In the genomic region with DNA sequence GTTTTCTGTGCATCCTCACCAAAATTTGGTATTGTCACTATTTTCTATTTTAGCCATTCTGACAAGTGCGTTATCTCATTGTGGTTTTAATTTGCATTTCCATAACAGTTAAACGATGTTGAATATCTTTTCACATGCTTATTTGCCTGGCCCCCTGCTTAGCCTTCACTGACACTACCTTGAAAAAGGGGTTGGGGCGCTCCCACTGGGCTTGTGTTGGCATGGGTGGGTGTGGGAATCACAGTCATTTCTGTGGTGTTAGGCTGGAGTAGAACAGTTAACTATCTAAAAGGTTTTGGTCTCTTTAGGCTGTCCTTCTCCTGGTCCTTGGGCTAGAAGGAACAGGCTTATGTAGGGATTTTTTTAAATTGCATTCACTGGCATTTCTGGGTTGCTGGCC, we compare ENCODE assay signal across 18 cellular contexts.
DNase-seq lines count a peak whose midpoint lies in the region; ATAC-seq, FAIRE-seq and TF ChIP-seq lines count a peak whose summit lies in the region.
"Had no signal": no experiment of that assay in that cellular context is flagged by ENCODE, and none has a peak within 500 bp of the region (broad histone marks: within the 10 kb centered on the region; RNA-seq: fewer than 3 reads in every experiment).

No MANE protein-coding gene starts in this region.

- H2BK15ac ChIP-seq in H9 (ENCODE audit: low read depth, low read length) = no peak overlapping the region
- no peak overlapping the region for H2BK15ac ChIP-seq in H1 (ENCODE audit: low read length)

- TF ChIP-seq RAD21 in H1 (IDR thresholded peaks at IDR 0.05 in 1 of 2, conservative IDR thresholded peaks at IDR 0.05 in 1 of 2; ENCODE audit: low read depth in 2 of 2, low read length in 2 of 2) = no peak

- no peak overlapping the region for H3K23ac ChIP-seq in H9 (ENCODE audit: insufficient read length, low read depth, low read length)
- no peak overlapping the region for H3K23ac ChIP-seq in H1 (ENCODE audit: insufficient read length)

- no peak overlapping the region for H2BK5ac ChIP-seq in H9 (ENCODE audit: insufficient read length, low read length)
- H2BK5ac ChIP-seq in H1 (ENCODE audit: low read depth, low read length) = no peak overlapping the region

- no peaks in the 10 kb centered on the region for H3K79me2 ChIP-seq in H9 (ENCODE audit: insufficient read depth, low read length)
- no peaks in the 10 kb centered on the region for H3K79me2 ChIP-seq in Karpas-422 (ENCODE audit: low read length)
- no peaks in the 10 kb centered on the region for H3K79me2 ChIP-seq in H1 (ENCODE audit: control insufficient read depth in 1 of 2, insufficient read depth in 2 of 2, low read length in 2 of 2)

- CTCF ChIA-PET in H1 (lab: Charles Lee; ENCODE audit: partially characterized antibody) = no interaction called here

- H3K4me1 ChIP-seq in H9 (ENCODE audit: insufficient read depth, low read length) (peaks cover 7% of the 10 kb centered on the region; the same call in 1 of the 2 replicates), Karpas-422 (ENCODE audit: low read length) (peaks cover 6% of the 10 kb centered on the region), H1 (replicated peaks in 1 of 4; ENCODE audit: control insufficient read depth in 3 of 4, insufficient read depth in 4 of 4, low read length in 3 of 4) (peaks cover 2 to 15% (median 11%) of the 10 kb centered on the region in 4 experiments; a peak in 5 of 7 replicates), iPS-20b (ENCODE audit: insufficient read depth, low read length) (peaks cover 34% of the 10 kb centered on the region)
- H3K4me1 ChIP-seq: BLaER1 treated with 17β-estradiol and CSF1 and Interleukin-3, amounts not matched to agents 10 nM and 100 nM had no signal

- H3K9ac ChIP-seq in H9 (ENCODE audit: extremely low read depth, insufficient read length, low read length) (no peak overlapping the region), Karpas-422 (ENCODE audit: low read length) (no peak overlapping the region), H1 (replicated peaks in 1 of 4; ENCODE audit: extremely low read depth in 1 of 4, low read depth in 3 of 4, low read length in 3 of 4) (no peak overlapping the region), iPS-20b (ENCODE audit: low read depth, low read length) (0 out of 2 replicates have a peak overlapping the region, but pooled peaks have one; percentile 21)
- H3K9ac ChIP-seq: BLaER1 treated with 17β-estradiol and CSF1 and Interleukin-3, amounts not matched to agents 10 nM and 100 nM had no signal

- peak overlapping the region in 1 of 2 experiments; percentile 33; a peak in 2 of 5 replicates for H3K4me3 Mint-ChIP-seq in H9
- H3K4me3 Mint-ChIP-seq: B cell; CD8-positive, alpha-beta T cell had no signal

- TF ChIP-seq CTCF in H9 (conservative IDR thresholded peaks at IDR 0.05) = no peak
- TF ChIP-seq CTCF in H1 (IDR thresholded peaks at IDR 0.05; ENCODE audit: control extremely low read depth in 1 of 3, insufficient read depth in 1 of 3, low read depth in 1 of 3, low read length in 3 of 3) = no peak

- H2BK120ac ChIP-seq in H9 (ENCODE audit: low read depth, low read length, poor library complexity, severe bottlenecking) (no peak overlapping the region), H1 (replicated peaks; ENCODE audit: low read depth, low read length) (no peak overlapping the region)

- peaks cover 32 to 35% of the 10 kb centered on the region in 2 experiments for H3K4me1 Mint-ChIP-seq in H9
- H3K4me1 Mint-ChIP-seq: B cell had no signal

- peak overlapping the region in 2 of 3 experiments; percentile 9 to 60; a peak in 1 of 7 replicates for H3K27ac Mint-ChIP-seq in H9
- H3K27ac Mint-ChIP-seq: B cell; CD8-positive, alpha-beta T cell had no signal

- POLR2A ChIA-PET in H1 (lab: Charles Lee; ENCODE audit: partially characterized antibody) = interaction anchor here (0.6 to 2.5 kb wide), 3 partner anchors 89 to 94 kb away, joined by 3 to 7 read pairs (median 3); no protein-coding TSS in a partner anchor

- H4K20me1 ChIP-seq in H9 (ENCODE audit: control insufficient read depth, insufficient read depth, insufficient read length) (no peaks in the 10 kb centered on the region), Karpas-422 (ENCODE audit: insufficient read depth, low read depth, low read length) (no peaks in the 10 kb centered on the region), H1 (replicated peaks in 1 of 2; ENCODE audit: control insufficient read depth in 1 of 2, insufficient read depth in 2 of 2, low read length in 2 of 2) (no peaks in the 10 kb centered on the region)
- H4K20me1 ChIP-seq: BLaER1 treated with 17β-estradiol and CSF1 and Interleukin-3, amounts not matched to agents 10 nM and 100 nM had no signal

- H3K4me3 ChIP-seq in Karpas-422 (ENCODE audit: low read length) (no peak overlapping the region), H1 (ENCODE audit: extremely low read depth in 1 of 4, insufficient read depth in 2 of 4, low read depth in 3 of 4, low read length in 4 of 4) (peak overlapping the region in 1 of 4 experiments; percentile 32; a peak in 1 of 8 replicates), iPS-20b (ENCODE audit: low read length) (peak overlapping the region; percentile 51)
- H3K4me3 ChIP-seq: BLaER1 treated with 17β-estradiol and CSF1 and Interleukin-3, amounts not matched to agents 10 nM and 100 nM; K562 had no signal

- TF ChIP-seq EP300 in H1 (IDR thresholded peaks at IDR 0.05; ENCODE audit: borderline replicate concordance in 1 of 2, low read depth in 2 of 2, low read length in 2 of 2) = no peak

- H3K14ac ChIP-seq in H9 (ENCODE audit: insufficient read depth, low read length) (no peak overlapping the region), H1 (ENCODE audit: insufficient read length) (no peak overlapping the region)

- H3K4ac ChIP-seq in H9 (ENCODE audit: low read depth, low read length) (no peak overlapping the region), H1 (replicated peaks; ENCODE audit: insufficient read length, low read depth, low read length) (no peak overlapping the region)

- H3K9me3 Mint-ChIP-seq in H9 = peaks cover 23 to 30% of the 10 kb centered on the region in 2 experiments

- H3K27me3 Mint-ChIP-seq in H9 (ENCODE audit: low read depth) = no peaks in the 10 kb centered on the region
- H3K27me3 Mint-ChIP-seq: B cell had no signal

- no peak overlapping the region for H4K5ac ChIP-seq in H9 (ENCODE audit: insufficient read length, low read depth, low read length)
- no peak overlapping the region for H4K5ac ChIP-seq in H1 (ENCODE audit: insufficient read length, low read depth, low read length)

- H2AFZ ChIP-seq in H9 (ENCODE audit: low read length) (no peak overlapping the region), Karpas-422 (ENCODE audit: low read length) (0 out of 2 replicates have a peak overlapping the region, but pooled peaks have one; percentile 14), H1 (ENCODE audit: low read length) (no peak overlapping the region)

- H3K56ac ChIP-seq in H9 (ENCODE audit: insufficient read length, low read depth, low read length) (no peak overlapping the region), H1 (replicated peaks; ENCODE audit: insufficient read length, low read depth, low read length) (no peak overlapping the region)

- no peak overlapping the region for H3K18ac ChIP-seq in H9 (ENCODE audit: insufficient read length, low read depth, low read length)
- no peak overlapping the region for H3K18ac ChIP-seq in H1 (ENCODE audit: extremely low read depth, low read length)

- peaks cover 15 to 21% (median 18%) of the 10 kb centered on the region in 3 experiments for H3K36me3 Mint-ChIP-seq in H9 (ENCODE audit: insufficient read depth in 1 of 3, low read depth in 3 of 3)
- H3K36me3 Mint-ChIP-seq: CD8-positive, alpha-beta T cell had no signal

- no peak overlapping the region for H4K91ac ChIP-seq in H9 (ENCODE audit: insufficient read length, low read depth, low read length)
- no peak overlapping the region for H4K91ac ChIP-seq in H1 (replicated peaks; ENCODE audit: insufficient read length, low read length)

- H2BK12ac ChIP-seq in H9 (ENCODE audit: insufficient read length, low read depth, low read length) (no peak overlapping the region), H1 (ENCODE audit: low read depth, low read length) (no peak overlapping the region)

- no peaks in the 10 kb centered on the region for H3K36me3 ChIP-seq in Karpas-422 (ENCODE audit: insufficient read depth, low read length)
- peaks cover 0 to 4% (median 0%) of the 10 kb centered on the region in 4 experiments; a peak in 2 of 8 replicates for H3K36me3 ChIP-seq in H1 (ENCODE audit: control insufficient read depth in 2 of 4, insufficient read depth in 4 of 4, low read length in 3 of 4)
- H3K36me3 ChIP-seq in iPS-20b (ENCODE audit: insufficient read depth, low read depth, low read length) = no peaks in the 10 kb centered on the region
- H3K36me3 ChIP-seq: BLaER1 treated with 17β-estradiol and CSF1 and Interleukin-3, amounts not matched to agents 10 nM and 100 nM had no signal

- DNase-seq in H9 (peak; percentile 40), Karpas-422 (no peak), H1 (ENCODE audit: low read depth in 1 of 2, low spot score in 2 of 2) (no peak), NCI-H1048 (lab: John Stamatoyannopoulos, UW) (no peak)
- no peak for DNase-seq in stimulated activated CD4-positive, alpha-beta T cell treated with anti-CD3 and anti-CD28 coated beads, Interleukin-1b, Interleukin-23, amount 100 ng/mL, for 48 hours
- DNase-seq: Calu3; CD8-positive, alpha-beta T cell; DMS79 treated with DMSO at 0.1 percent for 48 hours; GF-D8; HCEC 1CT; IMR-90 had no signal

- H3K4me2 ChIP-seq in H9 (ENCODE audit: insufficient read depth, insufficient read length, low read length) = peak overlapping the region; percentile 7
- H3K4me2 ChIP-seq in Karpas-422 (ENCODE audit: low read depth, low read length, poor library complexity, severe bottlenecking) = no peak overlapping the region
- H3K4me2 ChIP-seq in H1 (ENCODE audit: insufficient read depth in 1 of 2, low read depth in 2 of 2, low read length in 2 of 2) = peak overlapping the region; percentile 41 to 49
- H3K4me2 ChIP-seq: BLaER1 treated with 17β-estradiol and CSF1 and Interleukin-3, amounts not matched to agents 10 nM and 100 nM had no signal

- no peaks in the 10 kb centered on the region for H3K79me1 ChIP-seq in H9 (ENCODE audit: insufficient read depth, low read depth, low read length, poor library complexity, severe bottlenecking)
- H3K79me1 ChIP-seq in H1 (ENCODE audit: low read depth, low read length) = no peaks in the 10 kb centered on the region

- H2AK5ac ChIP-seq in H9 (ENCODE audit: insufficient read length, low read length) (no peak overlapping the region), H1 (ENCODE audit: low read depth, low read length) (no peak overlapping the region)

- no peaks in the 10 kb centered on the region for H3K9me3 ChIP-seq in H9 (ENCODE audit: control insufficient read depth, low read depth, low read length)
- H3K9me3 ChIP-seq in Karpas-422 (ENCODE audit: low read length) = no peaks in the 10 kb centered on the region
- H3K9me3 ChIP-seq in H1 (ENCODE audit: insufficient read depth in 2 of 2, low read depth in 1 of 2, low read length in 1 of 2) = peaks cover 0 to 6% of the 10 kb centered on the region in 2 experiments; a peak in 1 of 4 replicates
- H3K9me3 ChIP-seq in iPS-20b (ENCODE audit: insufficient read depth, low read depth, low read length) = peaks cover 4% of the 10 kb centered on the region; the same call in 1 of the 2 replicates

- ATAC-seq in HG03159 (IDR thresholded peaks at IDR 0.05; ENCODE audit: unreplicated experiment) (no peak), GM18498 (IDR thresholded peaks at IDR 0.05; ENCODE audit: unreplicated experiment) (no peak)
- ATAC-seq: CD8-positive, alpha-beta T cell; K562 had no signal

- no peak overlapping the region for H3T11ph ChIP-seq in H9 (ENCODE audit: low read length)

- no peaks in the 10 kb centered on the region for H3K9me2 ChIP-seq in Karpas-422 (replicated peaks; ENCODE audit: insufficient read depth, low read length)

- H4K8ac ChIP-seq in H9 (replicated peaks; ENCODE audit: insufficient read length, low read depth, low read length) (no peak overlapping the region), H1 (ENCODE audit: extremely low read depth, insufficient read depth, low read length) (no peak overlapping the region)

- WGBS in H9 (ENCODE audit: extremely low coverage, insufficient read length, low lambda C conversion rate) = no CpG with 5 or more reads among the region's 3 CpGs
- 13% methylated on average over 3 of the region's 3 CpGs; no CpG with 5 or more reads in 1 of the 2 experiments for WGBS in H1 (ENCODE audit: extremely low coverage in 1 of 2, insufficient coverage in 1 of 2, insufficient read length in 1 of 2, insufficient replicate concordance in 2 of 2, low coverage in 1 of 2, low lambda C conversion rate in 2 of 2, missing lambda C conversion rate in 1 of 2), 2 experiments

- H3K23me2 ChIP-seq in H9 (ENCODE audit: insufficient read length, low read depth, low read length, poor library complexity, severe bottlenecking) = no peaks in the 10 kb centered on the region
- H3K23me2 ChIP-seq in H1 (ENCODE audit: low read depth, low read length) = no peaks in the 10 kb centered on the region

- H3K27me3 ChIP-seq in H9 (ENCODE audit: insufficient read depth, low read length) (no peaks in the 10 kb centered on the region), Karpas-422 (ENCODE audit: low read length) (no peaks in the 10 kb centered on the region), H1 (replicated peaks in 1 of 4; ENCODE audit: control insufficient read depth in 3 of 4, extremely low read depth in 1 of 4, insufficient read depth in 3 of 4, low read length in 3 of 4) (peaks cover 0 to 1% (median 0%) of the 10 kb centered on the region in 4 experiments; a peak in 1 of 7 replicates), iPS-20b (ENCODE audit: insufficient read depth, low read length) (no peaks in the 10 kb centered on the region)
- H3K27me3 ChIP-seq: BLaER1 treated with 17β-estradiol and CSF1 and Interleukin-3, amounts not matched to agents 10 nM and 100 nM had no signal

- peak; percentile 63 for FAIRE-seq in H1 (lab: Jason Lieb, UNC)
- FAIRE-seq: GM19239, K562 had no signal

- H2BK20ac ChIP-seq in H9 (ENCODE audit: low read depth, low read length, poor library complexity, severe bottlenecking) (no peak overlapping the region), H1 (ENCODE audit: low read length) (no peak overlapping the region)

- H3K27ac ChIP-seq in H9 (ENCODE audit: insufficient read length, low read depth, low read length) (no peak overlapping the region), Karpas-422 (ENCODE audit: low read length) (no peak overlapping the region), H1 (ENCODE audit: low read depth, low read length) (no peak overlapping the region), iPS-20b (ENCODE audit: low read length) (no peak overlapping the region)
- H3K27ac ChIP-seq: BLaER1 treated with 17β-estradiol and CSF1 and Interleukin-3, amounts not matched to agents 10 nM and 100 nM had no signal

- TF ChIP-seq POLR2A in H1 (IDR thresholded peaks at IDR 0.05; ENCODE audit: control extremely low read depth in 1 of 2, low read depth in 2 of 2, low read length in 2 of 2) = no peak
